In genomic region chr9:21741151-21741550, GRCh38 we compare ENCODE assay signal across 19 cellular contexts.
DNase-seq lines count a peak whose midpoint lies in the region; ATAC-seq and TF ChIP-seq lines count a peak whose summit lies in the region.
"Had no signal": no experiment of that assay in that cellular context is flagged by ENCODE, and none has a peak within 500 bp of the region (broad histone marks: within the 10 kb centered on the region; RNA-seq: fewer than 3 reads in every experiment).

No MANE protein-coding gene starts in this region.

- in situ Hi-C loops in astrocyte of the cerebellum (cut with HindIII; ENCODE audit: low sequenced_read_pairs): no loop called here

- DNase-seq in EH (ENCODE audit: low read depth) (peak; percentile 48), astrocyte of the cerebellum (ENCODE audit: low read depth) (peak; percentile 16), fibroblast of peridontal ligament (ENCODE audit: extremely low read depth) (peak; percentile 43), renal cortical epithelial cell (ENCODE audit: low read depth) (peak; percentile 42), RWPE1 (ENCODE audit: low spot score) (no peak), NCI-H69 (lab: John Stamatoyannopoulos, UW) (no peak), AG08395 (ENCODE audit: low spot score) (no peak)
- DNase-seq: CD4-positive, CD25-positive, alpha-beta regulatory T cell; DMS79; MV-4-11; NCI-H1694; NCI-H2171; NCI-H524 treated with DMSO at 0.1 percent for 48 hours; PC-9; RPMI8226; SIG-M5; SK-N-SH had no signal

- no peak for TF ChIP-seq CTCF in astrocyte of the cerebellum (IDR thresholded peaks at IDR 0.05; ENCODE audit: low read depth, low read length, missing control alignments)
- no peak for TF ChIP-seq CTCF in RWPE1 (conservative IDR thresholded peaks at IDR 0.05; ENCODE audit: low read depth)

- POLR2A ChIA-PET in RWPE1 (lab: Yijun Ruan, JAX; ENCODE audit: low non-redundant PET): no interaction called here

- H3K4me3 ChIP-seq in astrocyte of the cerebellum (ENCODE audit: low read depth, low read length): no peak overlapping the region
- H3K4me3 ChIP-seq: HAP-1, PC-9 had no signal

- CTCF ChIA-PET in RWPE1 (lab: Yijun Ruan, JAX): interaction anchor here (0.7 kb wide), 1 partner anchor 195 kb away, joined by 3 read pairs; no protein-coding TSS in a partner anchor

- ATAC-seq in HG03521 (IDR thresholded peaks at IDR 0.05; ENCODE audit: unreplicated experiment): no peak

- no peak overlapping the region for H3K27ac ChIP-seq in RWPE1
- H3K27ac ChIP-seq: PC-9 had no signal

Comparison
In these comparisons a context has a peak if more than half of its experiments do, and no peak if none do; other contexts are left out.
1. DNase-seq: peak in EH (single experiment), astrocyte of the cerebellum (single experiment), fibroblast of peridontal ligament (single experiment) and renal cortical epithelial cell (single experiment); none in RWPE1 (single experiment), NCI-H69 (single experiment) and AG08395 (single experiment).